28 cellular contexts compared by ENCODE assay signal in the genomic region with DNA sequence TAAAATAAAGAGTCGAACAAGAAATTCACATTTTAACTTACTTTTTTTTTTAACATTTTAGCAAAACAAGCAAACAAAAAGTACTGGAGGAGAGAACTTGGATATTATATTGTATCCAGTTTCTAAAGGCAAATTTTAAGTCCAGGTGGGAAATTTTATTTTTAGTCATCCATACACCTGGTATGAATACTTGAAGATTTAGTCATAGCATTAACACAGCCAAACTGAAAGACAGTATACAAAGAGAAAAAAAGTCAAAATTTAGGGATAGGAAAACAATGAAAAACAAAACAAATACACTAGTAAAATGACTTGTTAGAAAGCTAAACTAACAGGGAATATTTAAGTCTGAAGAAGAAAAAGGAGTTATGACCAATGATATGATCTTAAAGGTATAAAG.
"Had no signal": no experiment of that assay in that cellular context is flagged by ENCODE, and none has a peak within 500 bp of the region (broad histone marks: within the 10 kb centered on the region; RNA-seq: fewer than 3 reads in every experiment).

No MANE protein-coding gene starts in this region.

- H3K36me3 Mint-ChIP-seq: activated CD8-positive, alpha-beta memory T cell treated with anti-CD3 and anti-CD28 coated beads, Interleukin-2, amount 10 ng/mL, durations not matched to agents 7 days and 5 days had no signal

- DNase-seq: activated B cell treated with CpG ODN at 0.5 μM for 24 hours; activated CD4-positive, alpha-beta T cell treated with anti-CD3 and anti-CD28 coated beads for 1 hour; activated CD4-positive, alpha-beta T cell treated with anti-CD3 and anti-CD28 coated beads, Interleukin-2, amount 10 ng/mL, durations not matched to agents 24 days and 14 days; activated CD4-positive, alpha-beta T cell treated with anti-CD3 and anti-CD28 coated beads, Interleukin-2, amount 50 U/mL, for 48 hours; activated CD8-positive, alpha-beta memory T cell treated with anti-CD3 and anti-CD28 coated beads, Interleukin-2, amount 10 ng/mL, durations not matched to agents 7 days and 5 days; activated effector memory CD4-positive, alpha-beta T cell treated with Interleukin-2 at 50 U/mL for 16 hours; activated naive CD4-positive, alpha-beta T cell treated with Interleukin-2 at 50 U/mL for 16 hours; activated naive CD8-positive, alpha-beta T cell treated with anti-CD3 and anti-CD28 coated beads, Interleukin-2, amount 50 U/mL, for 24 hours; activated T-cell treated with anti-CD3 and anti-CD28 coated beads, Interleukin-2, amount 50 U/mL, for 24 hours; amniotic stem cell; cerebellar nuclear complex; MM.1S; NCI-H1105; NCI-H1436; NCI-H1694 treated with DMSO at 0.1 percent for 48 hours; NCI-H2029 treated with DMSO at 0.1 percent for 48 hours; NCI-H345; NCI-H510A; NCI-H69; NK-92 treated with Interleukin-12 subunit alpha and Interleukin-12 subunit beta, amount 100 ng/mL, for 24 hours; OCI-M1; Peyer's patch; SHP77 treated with DMSO at 0.1 percent for 48 hours had no signal

- H3K4me3 Mint-ChIP-seq: activated B cell treated with CpG ODN at 0.5 μM for 24 hours; activated CD4-positive, alpha-beta T cell treated with anti-CD3 and anti-CD28 coated beads, Interleukin-2, amount 10 ng/mL, durations not matched to agents 24 days and 14 days; activated CD8-positive, alpha-beta memory T cell treated with anti-CD3 and anti-CD28 coated beads, Interleukin-2, amount 10 ng/mL, durations not matched to agents 7 days and 5 days; activated naive CD8-positive, alpha-beta T cell treated with anti-CD3 and anti-CD28 coated beads, Interleukin-2, amount 50 U/mL, for 24 hours; activated T-cell treated with anti-CD3 and anti-CD28 coated beads, Interleukin-2, amount 50 U/mL, for 24 hours; activated T-helper 1 cell treated with anti-CD3 and anti-CD28 coated beads, Interleukin-12 subunit alpha, Interleukin-12 subunit beta, Interleukin-2, Interleukin-4 antibody, amounts not matched to agents 30 ng/mL and 10 ng/mL and 1 ng/mL, durations not matched to agents 14 hours and 24 hours and 36 hours; brain; T-helper 1 cell treated with Interleukin-12 subunit alpha and Interleukin-12 subunit beta and Interleukin-4 antibody, amounts not matched to agents 30 μg/mL and 1 μg/mL, for 36 hours had no signal

- H3K9me3 Mint-ChIP-seq: activated B cell treated with CpG ODN at 0.5 μM for 24 hours; activated naive CD8-positive, alpha-beta T cell treated with anti-CD3 and anti-CD28 coated beads, Interleukin-2, amount 50 U/mL, for 24 hours; activated T-cell treated with anti-CD3 and anti-CD28 coated beads, Interleukin-2, amount 50 U/mL, for 24 hours; activated T-helper 1 cell treated with anti-CD3 and anti-CD28 coated beads, Interleukin-12 subunit alpha, Interleukin-12 subunit beta, Interleukin-2, Interleukin-4 antibody, amounts not matched to agents 30 ng/mL and 10 ng/mL and 1 ng/mL, durations not matched to agents 14 hours and 24 hours and 36 hours; T-helper 1 cell treated with Interleukin-12 subunit alpha and Interleukin-12 subunit beta and Interleukin-4 antibody, amounts not matched to agents 30 μg/mL and 1 μg/mL, for 36 hours had no signal

- H3K4me3 ChIP-seq: ascending aorta, Peyer's patch had no signal

- H3K27ac ChIP-seq: ascending aorta, Peyer's patch had no signal

- H3K4me1 Mint-ChIP-seq: activated B cell treated with CpG ODN at 0.5 μM for 24 hours; activated CD4-positive, alpha-beta T cell treated with anti-CD3 and anti-CD28 coated beads, Interleukin-2, amount 10 ng/mL, durations not matched to agents 24 days and 14 days; activated CD8-positive, alpha-beta memory T cell treated with anti-CD3 and anti-CD28 coated beads, Interleukin-2, amount 10 ng/mL, durations not matched to agents 7 days and 5 days; activated naive CD8-positive, alpha-beta T cell treated with anti-CD3 and anti-CD28 coated beads, Interleukin-2, amount 50 U/mL, for 24 hours; brain had no signal

- ATAC-seq: activated CD8-positive, alpha-beta memory T cell treated with anti-CD3 and anti-CD28 coated beads, Interleukin-2, amount 10 ng/mL, durations not matched to agents 7 days and 5 days; activated naive CD4-positive, alpha-beta T cell treated with anti-CD3 and anti-CD28 coated beads, Interleukin-2, amount 50 U/mL, for 72 hours; activated naive CD8-positive, alpha-beta T cell treated with anti-CD3 and anti-CD28 coated beads, Interleukin-2, amount 50 U/mL, for 24 hours had no signal

- H3K36me3 ChIP-seq: Peyer's patch had no signal

- H3K4me1 ChIP-seq: ascending aorta, Peyer's patch had no signal

- H3K9me3 ChIP-seq: ascending aorta, Peyer's patch had no signal

- H3K27me3 Mint-ChIP-seq: activated B cell treated with CpG ODN at 0.5 μM for 24 hours; activated CD4-positive, alpha-beta T cell treated with anti-CD3 and anti-CD28 coated beads, Interleukin-2, amount 10 ng/mL, durations not matched to agents 24 days and 14 days; activated CD8-positive, alpha-beta memory T cell treated with anti-CD3 and anti-CD28 coated beads, Interleukin-2, amount 10 ng/mL, durations not matched to agents 7 days and 5 days; activated naive CD8-positive, alpha-beta T cell treated with anti-CD3 and anti-CD28 coated beads, Interleukin-2, amount 50 U/mL, for 24 hours; activated T-cell treated with anti-CD3 and anti-CD28 coated beads, Interleukin-2, amount 50 U/mL, for 24 hours; brain had no signal

- H3K27ac Mint-ChIP-seq: activated B cell treated with CpG ODN at 0.5 μM for 24 hours; activated CD4-positive, alpha-beta T cell treated with anti-CD3 and anti-CD28 coated beads, Interleukin-2, amount 10 ng/mL, durations not matched to agents 24 days and 14 days; activated CD8-positive, alpha-beta memory T cell treated with anti-CD3 and anti-CD28 coated beads, Interleukin-2, amount 10 ng/mL, durations not matched to agents 7 days and 5 days; activated naive CD8-positive, alpha-beta T cell treated with anti-CD3 and anti-CD28 coated beads, Interleukin-2, amount 50 U/mL, for 24 hours; activated T-cell treated with anti-CD3 and anti-CD28 coated beads, Interleukin-2, amount 50 U/mL, for 24 hours; activated T-helper 1 cell treated with anti-CD3 and anti-CD28 coated beads, Interleukin-12 subunit alpha, Interleukin-12 subunit beta, Interleukin-2, Interleukin-4 antibody, amounts not matched to agents 30 ng/mL and 10 ng/mL and 1 ng/mL, durations not matched to agents 14 hours and 24 hours and 36 hours; brain; T-helper 1 cell treated with Interleukin-12 subunit alpha and Interleukin-12 subunit beta and Interleukin-4 antibody, amounts not matched to agents 30 μg/mL and 1 μg/mL, for 36 hours had no signal

- H3K27me3 ChIP-seq: ascending aorta, Peyer's patch had no signal
